10 cellular contexts compared by ENCODE assay signal in genomic region chr3:5191555-5192304, GRCh38. TPM values are rescaled to one million over a fixed set of nuclear protein-coding genes. Genes with fewer than 3 reads are reported as not detected.
DNase-seq lines count a peak whose midpoint lies in the region; ATAC-seq and TF ChIP-seq lines count a peak whose summit lies in the region.
"Had no signal": no experiment of that assay in that cellular context is flagged by ENCODE, and none has a peak within 500 bp of the region (broad histone marks: within the 10 kb centered on the region; RNA-seq: fewer than 3 reads in every experiment).

No MANE protein-coding gene starts in this region.

- no peaks in the 10 kb centered on the region for H3K27me3 ChIP-seq in Caco-2 (replicated peaks; ENCODE audit: control insufficient read depth, insufficient read depth, low read length)

- H3K36me3 ChIP-seq in Caco-2 (ENCODE audit: control insufficient read depth, insufficient read depth, low read length): no peaks in the 10 kb centered on the region; the same call in 1 of the 2 replicates

- H3K4me3 Mint-ChIP-seq in Caco-2 (ENCODE audit: unreplicated experiment) (peak overlapping the region; percentile 38), memory B cell (peak overlapping the region; percentile 75)

- DNase-seq in Caco-2: peak in 1 of 2 experiments; percentile 40
- peak; percentile 39 for DNase-seq in RPMI8226
- no peak for DNase-seq in memory B cell (ENCODE audit: low spot score in 2 of 2)
- DNase-seq in NCI-H2196 treated with DMSO at 0.1 percent for 48 hours (lab: John Stamatoyannopoulos, UW; ENCODE audit: unreplicated experiment): no peak
- no peak for DNase-seq in C1 segment of cervical spinal cord (lab: John Stamatoyannopoulos, UW)
- no peak for DNase-seq in stimulated activated CD4-positive, alpha-beta T cell treated with anti-CD3 and anti-CD28 coated beads, Interleukin-1b, Interleukin-23, amount 100 ng/mL, for 48 hours
- DNase-seq: effector CD4-positive, alpha-beta T cell; NCI-H187 treated with DMSO at 0.1 percent for 48 hours had no signal

- H3K4me1 Mint-ChIP-seq in Caco-2 (ENCODE audit: low read depth, unreplicated experiment) (peaks cover 31% of the 10 kb centered on the region), memory B cell (peaks cover 47% of the 10 kb centered on the region)

- H3K9me3 Mint-ChIP-seq in Caco-2 (ENCODE audit: unreplicated experiment): no peaks in the 10 kb centered on the region
- no peaks in the 10 kb centered on the region for H3K9me3 Mint-ChIP-seq in memory B cell

- no peak for TF ChIP-seq CTCF in Caco-2 (IDR thresholded peaks at IDR 0.05; ENCODE audit: insufficient read depth in 1 of 2, low read depth in 1 of 2, low read length in 1 of 2, severe bottlenecking in 1 of 2, unreplicated experiment in 1 of 2)

- H3K27ac Mint-ChIP-seq in Caco-2 (ENCODE audit: unreplicated experiment): peak overlapping the region; percentile 48
- H3K27ac Mint-ChIP-seq in memory B cell: peak overlapping the region; percentile 92

- H3K27me3 Mint-ChIP-seq in Caco-2 (ENCODE audit: insufficient read depth, unreplicated experiment): no peaks in the 10 kb centered on the region
- no peaks in the 10 kb centered on the region for H3K27me3 Mint-ChIP-seq in memory B cell

- intact Hi-C loops in Caco-2 (cut with micrococcal nuclease; ENCODE audit: unreplicated experiment): no loop called here

- POLR2A ChIA-PET in Caco-2 (lab: Charles Lee): no interaction called here

- CTCF ChIA-PET in Caco-2 (lab: Charles Lee): interaction anchor here (1.2 kb wide), 1 partner anchor 53 kb away, joined by 3 read pairs; no protein-coding TSS in a partner anchor

- H3K9me3 ChIP-seq in Caco-2: no peaks in the 10 kb centered on the region

- H3K36me3 Mint-ChIP-seq in Caco-2 (ENCODE audit: insufficient read depth, unreplicated experiment) (peaks cover 51% of the 10 kb centered on the region), memory B cell (peaks cover 27% of the 10 kb centered on the region)

- no TSS peak for BruUV-seq in Caco-2 (replicated peaks; lab: Mats Ljungman, UMichigan)

- ATAC-seq in GM19043 (IDR thresholded peaks at IDR 0.05; ENCODE audit: low read depth, unreplicated experiment) (peak; percentile 7), memory B cell (ENCODE audit: low read depth) (no peak), GM18909 (IDR thresholded peaks at IDR 0.05; ENCODE audit: poor library complexity, unreplicated experiment) (no peak)

- H3K4me1 ChIP-seq in Caco-2: peaks cover 32% of the 10 kb centered on the region

- no peak overlapping the region for H3K4me3 ChIP-seq in Caco-2 (ENCODE audit: low read depth, low read length)

RNA-seq across cellular contexts. Expression of gene EDEM1, which starts 4.2 kb away (rescaled TPM):
- total RNA-seq in Caco-2 (2022): 42.6 and 51.3 TPM in 2 replicates
